Comparison of ENCODE assay signal across 8 cellular contexts in the genomic region with DNA sequence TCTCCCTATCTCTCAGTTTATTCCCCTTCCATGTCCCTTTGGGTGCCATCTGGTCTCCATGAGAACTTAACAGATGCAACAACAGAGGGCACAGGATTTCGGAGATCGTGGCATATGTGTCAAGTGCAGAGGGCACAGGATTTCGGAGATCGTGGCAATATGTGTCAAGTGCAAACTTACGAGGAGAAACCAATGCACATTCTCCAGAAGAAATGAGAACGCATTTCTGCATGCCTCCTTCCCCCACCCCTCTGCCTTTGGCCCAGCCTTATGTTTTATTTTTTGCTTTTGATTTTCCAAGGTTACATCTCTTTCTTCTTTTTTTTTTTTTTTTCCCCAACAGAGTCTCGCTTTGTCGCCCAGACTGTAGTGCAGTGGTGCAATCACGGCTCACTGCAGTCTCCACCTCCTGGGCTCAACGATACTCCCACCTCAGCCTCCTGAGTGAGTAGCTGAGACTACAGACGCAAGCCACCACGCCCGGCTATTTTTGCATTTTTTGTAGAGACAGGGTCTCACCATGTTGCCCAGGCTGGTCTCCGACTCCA. TPM values are rescaled to one million over a fixed set of nuclear protein-coding genes. Genes with fewer than 3 reads are reported as not detected.
DNase-seq lines count a peak whose midpoint lies in the region; ATAC-seq and TF ChIP-seq lines count a peak whose summit lies in the region.

No MANE protein-coding gene starts in this region.

- peak; percentile 35 for DNase-seq in SIG-M5 treated with dmso at 0.1 percent for 504 hours (lab: John Stamatoyannopoulos, UW; ENCODE audit: unreplicated experiment)
- DNase-seq in SIG-M5 (lab: John Stamatoyannopoulos, UW): no peak
- no peak for DNase-seq in upper lobe of left lung
- DNase-seq in middle frontal gyrus (ENCODE audit: extremely low spot score, low spot score): no peak

- no peak for TF ChIP-seq CTCF in upper lobe of left lung (IDR thresholded peaks at IDR 0.05)

- no peaks in the 10 kb centered on the region for H3K27me3 Mint-ChIP-seq in dendritic cell treated with granulocyte-macrophage colony-stimulating factor and Interleukin-4, amounts not matched to agents 40 ng/mL and 50 ng/mL, for 4 days

- peaks cover 16% of the 10 kb centered on the region for H3K4me1 Mint-ChIP-seq in dendritic cell treated with granulocyte-macrophage colony-stimulating factor and Interleukin-4, amounts not matched to agents 40 ng/mL and 50 ng/mL, for 4 days (ENCODE audit: low read depth)

- ATAC-seq in SK-N-SH treated with all-trans-retinoic acid at 6 μM for 48 hours (peak; percentile 52), upper lobe of left lung (ENCODE audit: low FRiP score in 2 of 2) (peak in 1 of 2 donors; percentile 28), HG03097 (IDR thresholded peaks at IDR 0.05; ENCODE audit: low FRiP score, unreplicated experiment) (no peak)

- no peak for TF ChIP-seq EP300 in upper lobe of left lung (IDR thresholded peaks at IDR 0.05)

- 42 to 44% methylated on average over 14 of the region's 14 CpGs for WGBS in upper lobe of left lung, 2 donors

- intact Hi-C loops in dendritic cell treated with granulocyte-macrophage colony-stimulating factor and Interleukin-4, amounts not matched to agents 40 ng/mL and 50 ng/mL, for 4 days (cut with micrococcal nuclease): loop anchor here (5.0 kb wide), 1 partner anchor 51 kb away; a partner anchor contains a TSS

- H3K36me3 Mint-ChIP-seq in dendritic cell treated with granulocyte-macrophage colony-stimulating factor and Interleukin-4, amounts not matched to agents 40 ng/mL and 50 ng/mL, for 4 days (ENCODE audit: low read depth): peaks cover 12% of the 10 kb centered on the region

- peak overlapping the region; percentile 95 for H3K4me3 Mint-ChIP-seq in dendritic cell treated with granulocyte-macrophage colony-stimulating factor and Interleukin-4, amounts not matched to agents 40 ng/mL and 50 ng/mL, for 4 days

- H3K36me3 ChIP-seq in mucosa of stomach (ENCODE audit: control insufficient read depth, insufficient read depth, low read length): no peaks in the 10 kb centered on the region
- H3K36me3 ChIP-seq in upper lobe of left lung: no peaks in the 10 kb centered on the region

- peak overlapping the region; percentile 68 for H3K9ac ChIP-seq in mucosa of stomach (ENCODE audit: low read length)

- H3K27me3 ChIP-seq in mucosa of stomach (ENCODE audit: control insufficient read depth, insufficient read depth, low read length) (no peaks in the 10 kb centered on the region), upper lobe of left lung (no peaks in the 10 kb centered on the region)

- H3K9me3 ChIP-seq in mucosa of stomach (ENCODE audit: control insufficient read depth, low read length): no peaks in the 10 kb centered on the region
- no peaks in the 10 kb centered on the region for H3K9me3 ChIP-seq in upper lobe of left lung

- H3K4me1 ChIP-seq in mucosa of stomach (ENCODE audit: control insufficient read depth, insufficient read depth, low read length) (peaks cover 8% of the 10 kb centered on the region), upper lobe of left lung (peaks cover 9 to 24% (median 13%) of the 10 kb centered on the region in 4 donors)

- TF ChIP-seq POLR2A in upper lobe of left lung (IDR thresholded peaks at IDR 0.05): no peak

- peak overlapping the region; percentile 73 for H3K4me3 ChIP-seq in mucosa of stomach (ENCODE audit: low read length)
- peak overlapping the region; percentile 18 to 91 (median 73) for H3K4me3 ChIP-seq in upper lobe of left lung

- peak overlapping the region; percentile 82 to 92 (median 88) for H3K27ac ChIP-seq in upper lobe of left lung

- no peaks in the 10 kb centered on the region for H3K9me3 Mint-ChIP-seq in dendritic cell treated with granulocyte-macrophage colony-stimulating factor and Interleukin-4, amounts not matched to agents 40 ng/mL and 50 ng/mL, for 4 days

- peak overlapping the region; percentile 97 for H3K27ac Mint-ChIP-seq in dendritic cell treated with granulocyte-macrophage colony-stimulating factor and Interleukin-4, amounts not matched to agents 40 ng/mL and 50 ng/mL, for 4 days

TF ChIP-seq in SK-N-SH treated with all-trans-retinoic acid at 6 μM for 48 hours, 23 proteins besides CTCF, POLR2A, EP300 and RAD21:
- TF ChIP-seq PPARA (CRISPR knock-in tag; IDR thresholded peaks at IDR 0.05; ENCODE audit: borderline replicate concordance) (no peak), BACH2 (CRISPR knock-in tag; IDR thresholded peaks at IDR 0.05; ENCODE audit: borderline replicate concordance) (no peak), ARNTL (CRISPR knock-in tag; IDR thresholded peaks at IDR 0.05; ENCODE audit: borderline replicate concordance, low read depth) (no peak), SNAI2 (CRISPR knock-in tag; IDR thresholded peaks at IDR 0.05) (no peak), ZC3H10 (CRISPR knock-in tag; IDR thresholded peaks at IDR 0.05) (no peak), OSR1 (CRISPR knock-in tag; IDR thresholded peaks at IDR 0.05) (no peak), GLIS3 (CRISPR knock-in tag; IDR thresholded peaks at IDR 0.05) (no peak), RARB (CRISPR knock-in tag; IDR thresholded peaks at IDR 0.05) (no peak), ZNF8 (CRISPR knock-in tag; IDR thresholded peaks at IDR 0.05) (no peak), ZNF565 (CRISPR knock-in tag; conservative IDR thresholded peaks at IDR 0.05; ENCODE audit: low read depth) (no peak), CSDC2 (CRISPR knock-in tag; IDR thresholded peaks at IDR 0.05) (no peak), TCF4 (CRISPR knock-in tag; IDR thresholded peaks at IDR 0.05; ENCODE audit: borderline replicate concordance) (no peak), ISL1 (CRISPR knock-in tag; IDR thresholded peaks at IDR 0.05) (no peak)
- TF ChIP-seq, protein P1, sequence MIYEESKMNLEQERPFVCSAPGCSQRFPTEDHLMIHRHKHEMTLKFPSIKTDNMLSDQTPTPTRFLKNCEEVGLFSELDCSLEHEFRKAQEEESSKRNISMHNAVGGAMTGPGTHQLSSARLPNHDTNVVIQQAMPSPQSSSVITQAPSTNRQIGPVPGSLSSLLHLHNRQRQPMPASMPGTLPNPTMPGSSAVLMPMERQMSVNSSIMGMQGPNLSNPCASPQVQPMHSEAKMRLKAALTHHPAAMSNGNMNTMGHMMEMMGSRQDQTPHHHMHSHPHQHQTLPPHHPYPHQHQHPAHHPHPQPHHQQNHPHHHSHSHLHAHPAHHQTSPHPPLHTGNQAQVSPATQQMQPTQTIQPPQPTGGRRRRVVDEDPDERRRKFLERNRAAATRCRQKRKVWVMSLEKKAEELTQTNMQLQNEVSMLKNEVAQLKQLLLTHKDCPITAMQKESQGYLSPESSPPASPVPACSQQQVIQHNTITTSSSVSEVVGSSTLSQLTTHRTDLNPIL (CRISPR knock-in tag; IDR thresholded peaks at IDR 0.05; ENCODE audit: low read depth): no peak
- TF ChIP-seq, protein P2, sequence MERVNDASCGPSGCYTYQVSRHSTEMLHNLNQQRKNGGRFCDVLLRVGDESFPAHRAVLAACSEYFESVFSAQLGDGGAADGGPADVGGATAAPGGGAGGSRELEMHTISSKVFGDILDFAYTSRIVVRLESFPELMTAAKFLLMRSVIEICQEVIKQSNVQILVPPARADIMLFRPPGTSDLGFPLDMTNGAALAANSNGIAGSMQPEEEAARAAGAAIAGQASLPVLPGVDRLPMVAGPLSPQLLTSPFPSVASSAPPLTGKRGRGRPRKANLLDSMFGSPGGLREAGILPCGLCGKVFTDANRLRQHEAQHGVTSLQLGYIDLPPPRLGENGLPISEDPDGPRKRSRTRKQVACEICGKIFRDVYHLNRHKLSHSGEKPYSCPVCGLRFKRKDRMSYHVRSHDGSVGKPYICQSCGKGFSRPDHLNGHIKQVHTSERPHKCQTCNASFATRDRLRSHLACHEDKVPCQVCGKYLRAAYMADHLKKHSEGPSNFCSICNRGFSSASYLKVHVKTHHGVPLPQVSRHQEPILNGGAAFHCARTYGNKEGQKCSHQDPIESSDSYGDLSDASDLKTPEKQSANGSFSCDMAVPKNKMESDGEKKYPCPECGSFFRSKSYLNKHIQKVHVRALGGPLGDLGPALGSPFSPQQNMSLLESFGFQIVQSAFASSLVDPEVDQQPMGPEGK (CRISPR knock-in tag; IDR thresholded peaks at IDR 0.05; ENCODE audit: borderline replicate concordance): no peak

RNA-seq across cellular contexts. Expression of a gene that starts 0.6 kb away (rescaled TPM):
- 10 to 100 TPM in 2 of 6 donors, 1 to 10 TPM in 4; 4.9 to 45.1 (median 6.5) TPM for total RNA-seq in upper lobe of left lung

RNA-seq across cellular contexts. Expression of a gene that starts 53.3 kb away (rescaled TPM):
- 10 to 100 TPM; 30.6 to 85.7 (median 64.2) TPM for total RNA-seq in upper lobe of left lung

RNA-seq across cellular contexts. Expression of a gene that starts 54.3 kb away (rescaled TPM):
- 10 to 100 TPM in 2 of 6 donors, 1 to 10 TPM in 4; 5.7 to 19.9 (median 7.5) TPM for total RNA-seq in upper lobe of left lung
